Comparison of ENCODE assay signal across 1 cellular context in genomic region chr2:70569559-70569958, GRCh38.
TF ChIP-seq lines count a peak whose summit lies in the region.

No MANE protein-coding gene starts in this region.

TF ChIP-seq in A549, 52 proteins besides CTCF, POLR2A, EP300 and RAD21 (continued from another document):
- TF ChIP-seq E2F6 (IDR thresholded peaks at IDR 0.05; ENCODE audit: borderline replicate concordance, low read depth) (no peak), SREBF2 (IDR thresholded peaks at IDR 0.05) (no peak), RNF2 (IDR thresholded peaks at IDR 0.05; ENCODE audit: borderline replicate concordance, low read depth) (no peak), EHF (CRISPR knock-in tag; IDR thresholded peaks at IDR 0.05) (no peak), JUNB (IDR thresholded peaks at IDR 0.05) (no peak)
